ENCODE assay signal across 8 cellular contexts in the genomic region with DNA sequence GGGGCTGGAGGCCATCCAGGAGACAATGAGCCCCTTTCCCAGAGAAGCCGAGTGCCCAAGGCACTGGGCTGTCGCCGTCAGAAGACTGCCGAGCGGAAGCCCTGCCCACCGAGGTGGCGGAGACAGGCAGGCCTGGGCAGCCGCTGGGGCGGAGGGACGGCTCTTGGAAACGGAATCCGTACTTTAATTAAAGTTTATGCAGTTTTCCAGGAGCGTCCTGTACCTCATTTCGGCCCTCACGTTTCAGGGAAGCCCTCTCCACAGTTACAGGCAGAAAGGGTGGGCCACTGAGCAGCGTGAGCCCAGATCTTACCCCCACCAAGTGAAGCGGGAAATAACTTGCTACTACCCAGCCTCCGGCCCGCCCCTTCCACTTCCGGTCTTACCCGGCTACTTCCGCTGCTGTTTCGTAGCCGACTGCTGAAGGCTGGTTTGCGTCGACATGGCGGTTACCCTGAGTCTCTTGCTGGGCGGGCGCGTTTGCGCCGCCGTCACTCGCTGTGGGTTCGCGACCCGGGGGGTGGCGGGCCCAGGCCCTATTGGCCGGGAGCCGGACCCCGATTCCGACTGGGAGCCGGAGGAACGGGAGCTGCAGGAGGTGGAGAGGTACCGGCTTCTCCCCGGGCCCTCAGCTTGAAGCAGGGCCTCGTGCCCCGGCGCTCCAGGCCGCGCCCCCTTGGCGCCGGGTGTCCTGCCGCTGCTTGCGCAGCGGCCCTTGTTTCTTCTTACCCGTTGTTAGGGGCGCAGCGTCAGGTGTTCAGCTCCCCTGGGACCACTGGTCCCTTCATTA. TPM values are rescaled to one million over a fixed set of nuclear protein-coding genes. Genes with fewer than 3 reads are reported as not detected.
DNase-seq lines count a peak whose midpoint lies in the region; ATAC-seq and TF ChIP-seq lines count a peak whose summit lies in the region.

A gene with protein sequence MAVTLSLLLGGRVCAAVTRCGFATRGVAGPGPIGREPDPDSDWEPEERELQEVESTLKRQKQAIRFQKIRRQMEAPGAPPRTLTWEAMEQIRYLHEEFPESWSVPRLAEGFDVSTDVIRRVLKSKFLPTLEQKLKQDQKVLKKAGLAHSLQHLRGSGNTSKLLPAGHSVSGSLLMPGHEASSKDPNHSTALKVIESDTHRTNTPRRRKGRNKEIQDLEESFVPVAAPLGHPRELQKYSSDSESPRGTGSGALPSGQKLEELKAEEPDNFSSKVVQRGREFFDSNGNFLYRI (plus strand): TSS at position 402 of the 790 bp plus-strand sequence. CDS start 41 bp downstream, at position 443.

- no CpG with 5 or more reads among the region's 59 CpGs for WGBS in mesendoderm (ENCODE audit: extremely low coverage, insufficient coverage, low lambda C conversion rate)

- peaks cover 22% of the 10 kb centered on the region for H3K4me1 ChIP-seq in HUES48 (ENCODE audit: control insufficient read depth, insufficient read depth, low read length)
- no peaks in the 10 kb centered on the region for H3K4me1 ChIP-seq in NT2/D1 (ENCODE audit: insufficient read depth, insufficient read length)
- H3K4me1 ChIP-seq in endocrine pancreas (ENCODE audit: control insufficient read depth, insufficient read depth, low read length): peaks cover 5% of the 10 kb centered on the region
- H3K4me1 ChIP-seq in mesendoderm (ENCODE audit: control insufficient read depth, low read depth, low read length): peaks cover 11% of the 10 kb centered on the region

- H3K9ac ChIP-seq in HUES48 (ENCODE audit: low read depth, low read length): peak within 1 kb of the TSS; percentile 81
- peak within 1 kb of the TSS; percentile 97 for H3K9ac ChIP-seq in NT2/D1 (ENCODE audit: insufficient read length, low read depth)
- H3K9ac ChIP-seq in endocrine pancreas (ENCODE audit: control insufficient read depth, insufficient read depth, low read length): peak within 1 kb of the TSS; percentile 92
- H3K9ac ChIP-seq in mesendoderm (ENCODE audit: low read length): peak within 1 kb of the TSS; percentile 95

- H3K9me3 ChIP-seq in HUES48 (ENCODE audit: control insufficient read depth, insufficient read depth, low read length): no peaks in the 10 kb centered on the region
- no peaks in the 10 kb centered on the region for H3K9me3 ChIP-seq in NT2/D1 (ENCODE audit: insufficient read depth, low read length)
- no peaks in the 10 kb centered on the region for H3K9me3 ChIP-seq in endocrine pancreas (ENCODE audit: control insufficient read depth, low read length)

- H3K27ac ChIP-seq in HUES48 (ENCODE audit: low read depth, low read length): peak within 1 kb of the TSS; percentile 95
- H3K27ac ChIP-seq in mesendoderm (ENCODE audit: low read depth, low read length): peak within 1 kb of the TSS; percentile 91

- DNase-seq in Calu3 (peak; percentile 94), NT2/D1 (ENCODE audit: low read depth, low spot score) (peak; percentile 89), mesendoderm (peak; percentile 97)
- DNase-seq in activated CD8-positive, alpha-beta memory T cell treated with anti-CD3 and anti-CD28 coated beads, Interleukin-2, amount 10 ng/mL, durations not matched to agents 7 days and 5 days: peak; percentile 97
- peak; percentile 85 for DNase-seq in stimulated activated CD8-positive, alpha-beta memory T cell treated with anti-CD3 and anti-CD28 coated beads, Interleukin-12 subunit alpha, Interleukin-12 subunit beta, amount 100 ng/mL, for 4 hours (ENCODE audit: low read depth)

- H3K27me3 ChIP-seq in HUES48 (ENCODE audit: control insufficient read depth, insufficient read depth, low read length) (no peaks in the 10 kb centered on the region), NT2/D1 (ENCODE audit: insufficient read depth, insufficient read length) (no peaks in the 10 kb centered on the region), endocrine pancreas (ENCODE audit: control insufficient read depth, insufficient read depth, low read length) (no peaks in the 10 kb centered on the region), mesendoderm (ENCODE audit: insufficient read depth, low read length, poor library complexity) (no peaks in the 10 kb centered on the region)

- H4K8ac ChIP-seq in mesendoderm (ENCODE audit: low read depth, low read length): no peak within 1 kb of the TSS

- peaks cover 40% of the 10 kb centered on the region for H3K4me1 Mint-ChIP-seq in Calu3 (ENCODE audit: low read depth, unreplicated experiment)
- peaks cover 44% of the 10 kb centered on the region for H3K4me1 Mint-ChIP-seq in activated CD8-positive, alpha-beta memory T cell treated with anti-CD3 and anti-CD28 coated beads, Interleukin-2, amount 10 ng/mL, durations not matched to agents 7 days and 5 days

- H3K36me3 ChIP-seq in HUES48 (ENCODE audit: control insufficient read depth, insufficient read depth, low read length) (peaks cover 28% of the 10 kb centered on the region), NT2/D1 (ENCODE audit: insufficient read depth, insufficient read length, low read length) (peaks cover 35% of the 10 kb centered on the region), endocrine pancreas (ENCODE audit: control insufficient read depth, insufficient read depth, low read length) (no peaks in the 10 kb centered on the region), mesendoderm (ENCODE audit: control insufficient read depth, insufficient read depth, low read length) (peaks cover 3% of the 10 kb centered on the region)

- BruUV-seq in Calu3 (replicated peaks; lab: Mats Ljungman, UMichigan): TSS peak; percentile 94

- H3K79me2 ChIP-seq in mesendoderm (ENCODE audit: control insufficient read depth, insufficient read depth, low read length): peaks cover 40% of the 10 kb centered on the region

- H4K5ac ChIP-seq in mesendoderm (ENCODE audit: low read length): peak within 1 kb of the TSS; percentile 97

- H3K36me3 Mint-ChIP-seq in Calu3 (ENCODE audit: insufficient read depth, unreplicated experiment): peaks cover 57% of the 10 kb centered on the region
- H3K36me3 Mint-ChIP-seq in activated CD8-positive, alpha-beta memory T cell treated with anti-CD3 and anti-CD28 coated beads, Interleukin-2, amount 10 ng/mL, durations not matched to agents 7 days and 5 days: peaks cover 26% of the 10 kb centered on the region

- peak within 1 kb of the TSS; percentile 93 for H3K27ac Mint-ChIP-seq in Calu3 (ENCODE audit: unreplicated experiment)
- peak within 1 kb of the TSS; percentile 99 for H3K27ac Mint-ChIP-seq in activated CD8-positive, alpha-beta memory T cell treated with anti-CD3 and anti-CD28 coated beads, Interleukin-2, amount 10 ng/mL, durations not matched to agents 7 days and 5 days

- no peaks in the 10 kb centered on the region for H3K27me3 Mint-ChIP-seq in Calu3 (ENCODE audit: unreplicated experiment)
- H3K27me3 Mint-ChIP-seq in activated CD8-positive, alpha-beta memory T cell treated with anti-CD3 and anti-CD28 coated beads, Interleukin-2, amount 10 ng/mL, durations not matched to agents 7 days and 5 days: no peaks in the 10 kb centered on the region

- H3K4me2 ChIP-seq in mesendoderm (ENCODE audit: low read length): peak within 1 kb of the TSS; percentile 94

- peak within 1 kb of the TSS; percentile 80 for H3K23ac ChIP-seq in mesendoderm (ENCODE audit: low read length)

- peak within 1 kb of the TSS; percentile 85 for H3K18ac ChIP-seq in mesendoderm (ENCODE audit: low read length)

- CTCF ChIA-PET in Calu3 (lab: Charles Lee): interaction anchor here (0.6 to 0.7 kb wide), 2 partner anchors 32 to 110 kb away, joined by 3 to 4 read pairs; partner anchors contain the start of genes CIB1 and GDPGP1
- CTCF ChIA-PET in activated CD8-positive, alpha-beta memory T cell treated with anti-CD3 and anti-CD28 coated beads, Interleukin-2, amount 10 ng/mL, durations not matched to agents 7 days and 5 days (lab: Charles Lee): interaction anchor here (0.8 to 0.9 kb wide), 3 partner anchors 32 to 108 kb away, joined by 3 to 4 read pairs (median 3); partner anchors contain the start of genes CIB1, GDPGP1 and SEMA4B

- intact Hi-C loops in Calu3 (cut with micrococcal nuclease; ENCODE audit: unreplicated experiment): loop anchor here (2.0 kb wide), 2 partner anchors 33 to 35 kb away; partner anchors contain the start of gene CIB1

- H3K4me3 Mint-ChIP-seq in Calu3 (ENCODE audit: low read depth, unreplicated experiment): peak within 1 kb of the TSS; percentile 99
- H3K4me3 Mint-ChIP-seq in activated CD8-positive, alpha-beta memory T cell treated with anti-CD3 and anti-CD28 coated beads, Interleukin-2, amount 10 ng/mL, durations not matched to agents 7 days and 5 days: peak within 1 kb of the TSS; percentile 94

- H2BK120ac ChIP-seq in mesendoderm (ENCODE audit: low read depth, low read length): no peak within 1 kb of the TSS

- peak; percentile 90 for ATAC-seq in GM21423 (IDR thresholded peaks at IDR 0.05; ENCODE audit: unreplicated experiment)
- peak; percentile 90 for ATAC-seq in activated CD8-positive, alpha-beta memory T cell treated with anti-CD3 and anti-CD28 coated beads, Interleukin-2, amount 10 ng/mL, durations not matched to agents 7 days and 5 days

- peak within 1 kb of the TSS; percentile 80 for H2BK5ac ChIP-seq in mesendoderm (ENCODE audit: low read length)

- H3K56ac ChIP-seq in mesendoderm (ENCODE audit: low read length): peak within 1 kb of the TSS; percentile 97

- no peak within 1 kb of the TSS for H2BK15ac ChIP-seq in mesendoderm (replicated peaks; ENCODE audit: low read depth)

- no peaks in the 10 kb centered on the region for H3K9me3 Mint-ChIP-seq in Calu3 (ENCODE audit: low read depth, unreplicated experiment)
- H3K9me3 Mint-ChIP-seq in activated CD8-positive, alpha-beta memory T cell treated with anti-CD3 and anti-CD28 coated beads, Interleukin-2, amount 10 ng/mL, durations not matched to agents 7 days and 5 days (ENCODE audit: low read depth): no peaks in the 10 kb centered on the region

- H3K4me3 ChIP-seq in HUES48 (ENCODE audit: low read depth, low read length): peak within 1 kb of the TSS; percentile 97
- peak within 1 kb of the TSS; percentile 87 for H3K4me3 ChIP-seq in NT2/D1 (ENCODE audit: insufficient read length, low read depth)
- H3K4me3 ChIP-seq in endocrine pancreas (ENCODE audit: control insufficient read depth, insufficient read depth, low read length): peak within 1 kb of the TSS; percentile 80
- H3K4me3 ChIP-seq in mesendoderm (ENCODE audit: low read length): peak within 1 kb of the TSS; percentile 94

- H2AK5ac ChIP-seq in mesendoderm (ENCODE audit: low read length): peak within 1 kb of the TSS; percentile 98

- TF ChIP-seq CTCF in Calu3 (IDR thresholded peaks at IDR 0.05; ENCODE audit: unreplicated experiment): no peak

- H3K79me1 ChIP-seq in mesendoderm (ENCODE audit: low read length): peaks cover 15% of the 10 kb centered on the region

- peak within 1 kb of the TSS; percentile 65 for H3K4ac ChIP-seq in mesendoderm (ENCODE audit: low read depth, low read length)

RNA-seq across cellular contexts. Expression of the gene that starts here (rescaled TPM):
- total RNA-seq in Calu3 (2022): 110 and 114 TPM in 2 replicates
- 10 to 100 TPM; 30.1 to 34.9 TPM for total RNA-seq in activated CD8-positive, alpha-beta memory T cell treated with anti-CD3 and anti-CD28 coated beads, Interleukin-2, amount 10 ng/mL, durations not matched to agents 7 days and 5 days
- polyA plus RNA-seq in mesendoderm (2013, experiment 1 of 2): 72.7 TPM
- polyA plus RNA-seq in mesendoderm (2013, experiment 2 of 2): 73.4 TPM

Comparison
In these comparisons a context has a peak if more than half of its experiments do, and no peak if none do; other contexts are left out.
1. Peak in every context shown above with its lines: DNase-seq, ATAC-seq, H3K4me3 ChIP-seq and H3K27ac ChIP-seq.